Comparison of ENCODE assay signal across 23 cellular contexts in the genomic region with DNA sequence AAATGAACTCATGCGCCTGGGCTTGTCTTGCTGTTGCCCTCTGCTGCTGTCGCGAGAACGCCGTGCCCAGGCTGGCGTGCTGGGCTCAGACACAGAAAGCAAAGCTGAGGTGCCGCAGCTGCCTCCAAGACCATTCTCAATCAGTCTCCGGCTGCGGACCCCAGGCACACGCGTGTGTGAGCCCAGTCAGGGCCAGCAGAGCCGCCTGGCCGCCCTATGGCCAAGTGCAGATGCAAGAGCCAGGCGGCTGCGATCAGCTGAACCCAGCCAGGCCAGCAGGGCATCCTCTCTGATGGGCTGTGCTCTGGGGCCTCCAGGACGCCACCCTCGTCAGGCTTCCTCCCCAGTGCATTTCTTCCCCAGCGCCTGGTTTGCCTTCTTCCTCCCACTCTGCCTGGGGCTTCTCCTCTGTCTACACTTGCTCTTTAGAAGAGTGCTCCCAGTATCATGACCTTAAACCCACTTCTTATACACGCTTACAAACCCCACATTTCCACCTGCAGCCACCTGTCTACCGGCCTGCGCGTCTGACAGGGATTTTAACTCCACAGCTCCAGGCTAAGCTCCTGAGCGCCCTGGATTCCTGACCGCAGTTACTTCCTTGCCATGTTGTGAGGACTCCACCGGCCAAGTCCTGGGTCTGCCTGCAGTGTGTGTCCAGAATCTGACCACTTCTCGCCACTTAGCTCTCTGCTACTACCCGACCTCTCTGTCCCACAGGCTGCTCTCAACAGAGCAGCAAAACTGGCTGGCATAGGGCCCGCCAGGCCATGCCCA. TPM values are rescaled to one million over a fixed set of nuclear protein-coding genes. Genes with fewer than 3 reads are reported as not detected.
"Had no signal": no experiment of that assay in that cellular context is flagged by ENCODE, and none has a peak within 500 bp of the region (broad histone marks: within the 10 kb centered on the region; RNA-seq: fewer than 3 reads in every experiment).

No MANE protein-coding gene starts in this region.

- H3K4me1 Mint-ChIP-seq: naive thymus-derived CD8-positive, alpha-beta T cell had no signal

- H3K9me3 ChIP-seq: pancreas, stomach, suprapubic skin, tibial nerve, uterus had no signal

- ATAC-seq: activated T-cell treated with anti-CD3 and anti-CD28 coated beads, Interleukin-2, amount 50 U/mL, for 4 hours; esophagus mucosa; naive thymus-derived CD8-positive, alpha-beta T cell; pancreas; right cardiac atrium; stimulated activated memory B cell treated with anti-CD40 and anti-IgM and Interleukin-4, amounts not matched to agents 10 μg/mL and 1 μg/mL and 100 μg/mL, for 72 hours had no signal

- H3K27ac Mint-ChIP-seq: activated T-helper 2 cell treated with anti-CD3 and anti-CD28 coated beads, Interferon-gamma antibody, Interleukin-2, Interleukin-4, amounts not matched to agents 10 μg/mL and 5 μg/mL and 100 μg/mL, durations not matched to agents 14 hours and 24 hours and 36 hours; stimulated activated memory B cell treated with anti-CD40 and anti-IgM and Interleukin-4, amounts not matched to agents 10 μg/mL and 1 μg/mL and 100 μg/mL, for 72 hours had no signal

- H3K4me3 ChIP-seq: pancreas, stomach, suprapubic skin, tibial nerve, uterus had no signal

- DNase-seq: activated CD8-positive, alpha-beta memory T cell treated with anti-CD3 and anti-CD28 coated beads, Interleukin-2, amount 50 U/mL, for 48 hours; activated naive CD4-positive, alpha-beta T cell; activated T-cell treated with anti-CD3 and anti-CD28 coated beads, Interleukin-2, amount 50 U/mL, for 4 hours; anterior cingulate cortex; brain microvascular endothelial cell; caudate nucleus; effector memory CD4-positive, alpha-beta T cell; foreskin melanocyte; hippocampal formation; mesendoderm; right cardiac atrium; stimulated activated CD4-positive, alpha-beta T cell treated with anti-CD3 and anti-CD28 coated beads, Interleukin-12 subunit alpha, Interleukin-12 subunit beta, amount 100 ng/mL, for 4 hours; stimulated activated CD4-positive, alpha-beta T cell treated with anti-CD3 and anti-CD28 coated beads, Interleukin-1b, Interleukin-23, amount 100 ng/mL, for 48 hours; stomach; T-helper 1 cell; uterus had no signal

- H3K27ac ChIP-seq: brain microvascular endothelial cell, pancreas, stomach, suprapubic skin, tibial nerve, uterus had no signal

- H3K9me3 Mint-ChIP-seq: activated T-cell treated with anti-CD3 and anti-CD28 coated beads, Interleukin-2, amount 50 U/mL, for 4 hours; activated T-helper 2 cell treated with anti-CD3 and anti-CD28 coated beads, Interferon-gamma antibody, Interleukin-2, Interleukin-4, amounts not matched to agents 10 μg/mL and 5 μg/mL and 100 μg/mL, durations not matched to agents 14 hours and 24 hours and 36 hours; naive thymus-derived CD8-positive, alpha-beta T cell; stimulated activated memory B cell treated with anti-CD40 and anti-IgM and Interleukin-4, amounts not matched to agents 10 μg/mL and 1 μg/mL and 100 μg/mL, for 72 hours had no signal

- H3K27me3 ChIP-seq: brain microvascular endothelial cell, pancreas, stomach, suprapubic skin, tibial nerve, uterus had no signal

- H3K36me3 ChIP-seq: brain microvascular endothelial cell, uterus had no signal

- H3K4me3 Mint-ChIP-seq: activated T-cell treated with anti-CD3 and anti-CD28 coated beads, Interleukin-2, amount 50 U/mL, for 4 hours; naive thymus-derived CD8-positive, alpha-beta T cell; stimulated activated memory B cell treated with anti-CD40 and anti-IgM and Interleukin-4, amounts not matched to agents 10 μg/mL and 1 μg/mL and 100 μg/mL, for 72 hours had no signal

- H3K27me3 Mint-ChIP-seq: naive thymus-derived CD8-positive, alpha-beta T cell; stimulated activated memory B cell treated with anti-CD40 and anti-IgM and Interleukin-4, amounts not matched to agents 10 μg/mL and 1 μg/mL and 100 μg/mL, for 72 hours had no signal

- H3K4me1 ChIP-seq: pancreas, stomach, suprapubic skin, tibial nerve, uterus had no signal

RNA-seq across cellular contexts. Expression of gene SMIM1, which starts 45.5 kb away (rescaled TPM):
- total RNA-seq: stomach had no signal
